Comparison of ENCODE assay signal across 24 cellular contexts in genomic region chr10:49620841-49621378, GRCh38. TPM values are rescaled to one million over a fixed set of nuclear protein-coding genes. Genes with fewer than 3 reads are reported as not detected.
DNase-seq lines count a peak whose midpoint lies in the region; ATAC-seq and TF ChIP-seq lines count a peak whose summit lies in the region.
"Had no signal": no experiment of that assay in that cellular context is flagged by ENCODE, and none has a peak within 500 bp of the region (broad histone marks: within the 10 kb centered on the region; RNA-seq: fewer than 3 reads in every experiment).

No MANE protein-coding gene starts in this region.

- intact Hi-C loops in CD14-positive monocyte (cut with micrococcal nuclease) (no loop called here), lower lobe of right lung (cut with DNase I) (no loop called here)

- no peak overlapping the region for H3K27ac Mint-ChIP-seq in CD14-positive monocyte
- peak overlapping the region; percentile 81 for H3K27ac Mint-ChIP-seq in neural crest cell (ENCODE audit: unreplicated experiment)
- H3K27ac Mint-ChIP-seq: activated B cell treated with CpG ODN at 0.5 μM for 24 hours; activated naive CD8-positive, alpha-beta T cell; activated T-helper 1 cell treated with anti-CD3 and anti-CD28 coated beads, Interleukin-12 subunit alpha, Interleukin-12 subunit beta, Interleukin-2, Interleukin-4 antibody, amounts not matched to agents 30 ng/mL and 10 ng/mL and 1 ng/mL, durations not matched to agents 14 hours and 24 hours and 36 hours; stimulated activated effector memory CD8-positive, alpha-beta T cell treated with anti-CD3 and anti-CD28 coated beads, Interleukin-12 subunit alpha, Interleukin-12 subunit beta, amount 100 ng/mL, for 72 hours had no signal

- H3K36me3 Mint-ChIP-seq in CD14-positive monocyte (no peaks in the 10 kb centered on the region), neural crest cell (ENCODE audit: low read depth) (no peaks in the 10 kb centered on the region)
- H3K36me3 Mint-ChIP-seq: activated naive CD8-positive, alpha-beta T cell; stimulated activated effector memory CD8-positive, alpha-beta T cell treated with anti-CD3 and anti-CD28 coated beads, Interleukin-12 subunit alpha, Interleukin-12 subunit beta, amount 100 ng/mL, for 72 hours had no signal

- H3K4me3 ChIP-seq in Peyer's patch (no peak overlapping the region), lower lobe of right lung (no peak overlapping the region)
- H3K4me3 ChIP-seq: BLaER1 treated with 17β-estradiol and CSF1 and Interleukin-3, amounts not matched to agents 10 nM and 100 nM; lung; testis had no signal

- TF ChIP-seq CTCF in CD14-positive monocyte (IDR thresholded peaks at IDR 0.05) (no peak), Peyer's patch (IDR thresholded peaks at IDR 0.05) (no peak), neural crest cell (conservative IDR thresholded peaks at IDR 0.05) (no peak), lower lobe of right lung (IDR thresholded peaks at IDR 0.05) (no peak)

- no peaks in the 10 kb centered on the region for H3K4me1 ChIP-seq in Peyer's patch
- H3K4me1 ChIP-seq in lower lobe of right lung, result no peaks in the 10 kb centered on the region
- H3K4me1 ChIP-seq: testis had no signal

- H3K27ac ChIP-seq in Peyer's patch, result no peak overlapping the region
- no peak overlapping the region for H3K27ac ChIP-seq in lower lobe of right lung
- H3K27ac ChIP-seq: BLaER1 treated with 17β-estradiol and CSF1 and Interleukin-3, amounts not matched to agents 10 nM and 100 nM; HL-60; testis had no signal

- no peaks in the 10 kb centered on the region for H3K9me3 ChIP-seq in Peyer's patch
- H3K9me3 ChIP-seq in lower lobe of right lung, result no peaks in the 10 kb centered on the region
- H3K9me3 ChIP-seq: BLaER1 treated with 17β-estradiol and CSF1 and Interleukin-3, amounts not matched to agents 10 nM and 100 nM; testis had no signal

- DNase-seq in CD14-positive monocyte (ENCODE audit: low spot score), result peak; percentile 5
- peak; percentile 90 for DNase-seq in NCI-H1694 treated with DMSO at 0.1 percent for 48 hours (lab: John Stamatoyannopoulos, UW)
- DNase-seq in Peyer's patch, result peak in 2 of 3 donors; percentile 19 to 30
- no peak for DNase-seq in neural crest cell (ENCODE audit: low read depth, low spot score)
- no peak for DNase-seq in AML-193 (lab: John Stamatoyannopoulos, UW)
- no peak for DNase-seq in lower lobe of right lung
- DNase-seq: ACHN; activated B cell treated with CpG ODN at 0.5 μM for 24 hours; H7; NCI-H1105 treated with DMSO at 0.1 percent for 48 hours; NCI-H526; nucleus accumbens; stimulated activated CD4-positive, alpha-beta T cell treated with anti-CD3 and anti-CD28 coated beads, Interleukin-2, amount 100 ng/mL, for 48 hours; testis had no signal

- H3K36me3 ChIP-seq in Peyer's patch, result no peaks in the 10 kb centered on the region
- no peaks in the 10 kb centered on the region for H3K36me3 ChIP-seq in lower lobe of right lung
- H3K36me3 ChIP-seq: BLaER1 treated with 17β-estradiol and CSF1 and Interleukin-3, amounts not matched to agents 10 nM and 100 nM had no signal

- no peak for ATAC-seq in lower lobe of right lung
- no peak for ATAC-seq in HG03097 (IDR thresholded peaks at IDR 0.05; ENCODE audit: low FRiP score, unreplicated experiment)
- no peak for ATAC-seq in HG03571 (IDR thresholded peaks at IDR 0.05; ENCODE audit: unreplicated experiment)
- ATAC-seq: stimulated activated effector memory CD8-positive, alpha-beta T cell treated with anti-CD3 and anti-CD28 coated beads, Interleukin-12 subunit alpha, Interleukin-12 subunit beta, amount 100 ng/mL, for 72 hours had no signal

- no peak for TF ChIP-seq POLR2A in Peyer's patch (IDR thresholded peaks at IDR 0.05)

- no peak overlapping the region for H3K4me3 Mint-ChIP-seq in CD14-positive monocyte
- no peak overlapping the region for H3K4me3 Mint-ChIP-seq in neural crest cell
- H3K4me3 Mint-ChIP-seq: activated B cell treated with CpG ODN at 0.5 μM for 24 hours; activated naive CD8-positive, alpha-beta T cell; activated T-helper 1 cell treated with anti-CD3 and anti-CD28 coated beads, Interleukin-12 subunit alpha, Interleukin-12 subunit beta, Interleukin-2, Interleukin-4 antibody, amounts not matched to agents 30 ng/mL and 10 ng/mL and 1 ng/mL, durations not matched to agents 14 hours and 24 hours and 36 hours; stimulated activated effector memory CD8-positive, alpha-beta T cell treated with anti-CD3 and anti-CD28 coated beads, Interleukin-12 subunit alpha, Interleukin-12 subunit beta, amount 100 ng/mL, for 72 hours had no signal

- no peaks in the 10 kb centered on the region for H3K4me1 Mint-ChIP-seq in CD14-positive monocyte
- no peaks in the 10 kb centered on the region for H3K4me1 Mint-ChIP-seq in neural crest cell
- H3K4me1 Mint-ChIP-seq: activated B cell treated with CpG ODN at 0.5 μM for 24 hours; stimulated activated effector memory CD8-positive, alpha-beta T cell treated with anti-CD3 and anti-CD28 coated beads, Interleukin-12 subunit alpha, Interleukin-12 subunit beta, amount 100 ng/mL, for 72 hours had no signal

- H3K27me3 Mint-ChIP-seq in CD14-positive monocyte (ENCODE audit: low read depth in 3 of 3), result peaks cover 22 to 34% (median 26%) of the 10 kb centered on the region in 3 donors
- H3K27me3 Mint-ChIP-seq in neural crest cell (ENCODE audit: low read depth), result peaks cover 48% of the 10 kb centered on the region

- H3K27me3 ChIP-seq in Peyer's patch (no peaks in the 10 kb centered on the region), lower lobe of right lung (ENCODE audit: low read depth) (peaks cover 22% of the 10 kb centered on the region)
- H3K27me3 ChIP-seq: testis had no signal

- H3K9me3 Mint-ChIP-seq in CD14-positive monocyte (peaks cover 0 to 2% (median 0%) of the 10 kb centered on the region in 7 donors), neural crest cell (no peaks in the 10 kb centered on the region)
- H3K9me3 Mint-ChIP-seq: activated B cell treated with CpG ODN at 0.5 μM for 24 hours; activated T-helper 1 cell treated with anti-CD3 and anti-CD28 coated beads, Interleukin-12 subunit alpha, Interleukin-12 subunit beta, Interleukin-2, Interleukin-4 antibody, amounts not matched to agents 30 ng/mL and 10 ng/mL and 1 ng/mL, durations not matched to agents 14 hours and 24 hours and 36 hours; stimulated activated effector memory CD8-positive, alpha-beta T cell treated with anti-CD3 and anti-CD28 coated beads, Interleukin-12 subunit alpha, Interleukin-12 subunit beta, amount 100 ng/mL, for 72 hours had no signal

RNA-seq across cellular contexts. Expression of gene CHAT, which starts 7.1 kb away (rescaled TPM):
- polyA plus RNA-seq in CD14-positive monocyte, result not detected
- total RNA-seq in Peyer's patch (1 to 10 TPM in 3 of 4 donors, not detected in 1; 2.1 to 3.8 (median 3.4) TPM), neural crest cell (2.7 and 3.3 TPM in 2 replicates), lower lobe of right lung (not detected)
- total RNA-seq: activated B cell treated with CpG ODN at 0.5 μM for 24 hours, Daoy, H7, kidney epithelial cell, lung had no signal
- polyA plus RNA-seq: lung had no signal

RNA-seq across cellular contexts. Expression of gene SLC18A3, which starts 10.8 kb away (rescaled TPM):
- not detected for polyA plus RNA-seq in CD14-positive monocyte
- total RNA-seq in Peyer's patch (under 1 TPM in 1 of 4 donors, not detected in 3; 0.47 TPM), neural crest cell (16.7 and 17.9 TPM in 2 replicates), lower lobe of right lung (not detected)
- total RNA-seq: activated B cell treated with CpG ODN at 0.5 μM for 24 hours; activated T-helper 1 cell treated with anti-CD3 and anti-CD28 coated beads, Interleukin-12 subunit alpha, Interleukin-12 subunit beta, Interleukin-2, Interleukin-4 antibody, amounts not matched to agents 30 ng/mL and 10 ng/mL and 1 ng/mL, durations not matched to agents 14 hours and 24 hours and 36 hours; Daoy; H7; kidney epithelial cell; lung; testis had no signal
- polyA plus RNA-seq: lung had no signal

RNA-seq across cellular contexts. Expression of gene C10orf53, which starts 58.5 kb away (rescaled TPM):
- polyA plus RNA-seq in CD14-positive monocyte, result not detected
- not detected for total RNA-seq in Peyer's patch
- 0.14 TPM in 1 of 2 replicates, not detected in the other for total RNA-seq in neural crest cell
- not detected for total RNA-seq in lower lobe of right lung
- total RNA-seq: activated B cell treated with CpG ODN at 0.5 μM for 24 hours; activated T-helper 1 cell treated with anti-CD3 and anti-CD28 coated beads, Interleukin-12 subunit alpha, Interleukin-12 subunit beta, Interleukin-2, Interleukin-4 antibody, amounts not matched to agents 30 ng/mL and 10 ng/mL and 1 ng/mL, durations not matched to agents 14 hours and 24 hours and 36 hours; Daoy; H7; kidney epithelial cell had no signal
- polyA plus RNA-seq: lung had no signal

Comparison
In these comparisons a context has a peak if more than half of its experiments do, and no peak if none do; other contexts are left out.
1. DNase-seq: peak in CD14-positive monocyte (single experiment), NCI-H1694 treated with DMSO at 0.1 percent for 48 hours (single experiment) and Peyer's patch (2 of 3); none in neural crest cell (single experiment), AML-193 (0 of 2) and lower lobe of right lung (single experiment).
2. RNA of gene SLC18A3, which starts 10.8 kb away (total RNA-seq): 16.7 to 17.9 TPM in neural crest cell; 0.47 TPM in Peyer's patch and not detected in lower lobe of right lung (single experiment); every median in the first group is over 10 times any median in the second.